In the genomic region with DNA sequence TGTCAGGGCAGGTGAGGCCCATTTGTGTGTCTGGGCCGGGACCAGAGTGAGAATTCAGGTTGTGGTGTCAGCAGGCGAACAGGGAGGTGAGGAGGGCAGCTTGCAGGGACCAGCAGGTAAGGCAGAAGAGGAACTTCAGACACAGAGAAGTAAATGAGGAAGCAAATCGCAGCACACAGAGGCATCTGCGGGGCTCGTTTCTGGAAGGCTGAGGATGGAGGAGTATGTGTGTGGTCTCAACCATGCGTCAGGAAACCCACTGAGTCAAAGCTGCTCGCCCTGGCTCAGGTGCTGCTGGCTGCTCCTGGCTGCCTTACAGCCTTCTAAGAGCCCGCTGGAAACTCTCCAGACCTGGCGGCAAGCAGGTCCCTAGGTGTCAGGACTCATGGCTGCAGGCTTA, we compare ENCODE assay signal across 17 cellular contexts.
"Had no signal": no experiment of that assay in that cellular context is flagged by ENCODE, and none has a peak within 500 bp of the region (broad histone marks: within the 10 kb centered on the region; RNA-seq: fewer than 3 reads in every experiment).

No MANE protein-coding gene starts in this region.

- H3K4me3 Mint-ChIP-seq: activated naive CD4-positive, alpha-beta T cell treated with anti-CD3 and anti-CD28 coated beads for 36 hours; central memory CD8-positive, alpha-beta T cell; naive thymus-derived CD4-positive, alpha-beta T cell had no signal

- H3K9me3 Mint-ChIP-seq: activated naive CD4-positive, alpha-beta T cell treated with anti-CD3 and anti-CD28 coated beads for 36 hours; activated T-helper 2 cell treated with anti-CD3 and anti-CD28 coated beads, Interferon-gamma antibody, Interleukin-2, Interleukin-4, amounts not matched to agents 10 μg/mL and 5 μg/mL and 100 μg/mL, durations not matched to agents 14 hours and 24 hours and 36 hours; central memory CD8-positive, alpha-beta T cell; naive thymus-derived CD4-positive, alpha-beta T cell had no signal

- H3K9me3 ChIP-seq: esophagus squamous epithelium, neutrophil, tibial artery, vagina had no signal

- H3K27me3 ChIP-seq: tibial artery, vagina had no signal

- DNase-seq: activated CD4-positive, alpha-beta T cell treated with anti-CD3 and anti-CD28 coated beads for 1 hour; activated CD4-positive, alpha-beta T cell treated with anti-CD3 and anti-CD28 coated beads, Interleukin-2, amount 50 U/mL, for 4 hours; activated naive CD4-positive, alpha-beta T cell treated with anti-CD3 and anti-CD28 coated beads for 36 hours; activated T-cell treated with anti-CD3 and anti-CD28 coated beads, Interleukin-2, amount 50 U/mL, for 1 hour; esophagus squamous epithelium; hippocampal formation; mammary epithelial cell; naive thymus-derived CD4-positive, alpha-beta T cell; stimulated activated CD4-positive, alpha-beta T cell treated with anti-CD3 and anti-CD28 coated beads, Interleukin-12 subunit alpha, Interleukin-12 subunit beta, amount 100 ng/mL, for 4 hours; stimulated activated CD4-positive, alpha-beta T cell treated with anti-CD3 and anti-CD28 coated beads, Interleukin-2, amount 100 ng/mL, for 24 hours; tibial artery had no signal

- H3K36me3 ChIP-seq: esophagus squamous epithelium, neutrophil, tibial artery, vagina had no signal

- H3K27ac Mint-ChIP-seq: activated naive CD4-positive, alpha-beta T cell treated with anti-CD3 and anti-CD28 coated beads for 36 hours; activated T-helper 2 cell treated with anti-CD3 and anti-CD28 coated beads, Interferon-gamma antibody, Interleukin-2, Interleukin-4, amounts not matched to agents 10 μg/mL and 5 μg/mL and 100 μg/mL, durations not matched to agents 14 hours and 24 hours and 36 hours; naive thymus-derived CD4-positive, alpha-beta T cell had no signal

- H3K4me3 ChIP-seq: coronary artery, esophagus squamous epithelium, tibial artery, vagina had no signal

- ATAC-seq: left lobe of liver; naive thymus-derived CD4-positive, alpha-beta T cell had no signal

- H3K36me3 Mint-ChIP-seq: naive thymus-derived CD4-positive, alpha-beta T cell had no signal
